9 cellular contexts compared by ENCODE assay signal in the genomic region with DNA sequence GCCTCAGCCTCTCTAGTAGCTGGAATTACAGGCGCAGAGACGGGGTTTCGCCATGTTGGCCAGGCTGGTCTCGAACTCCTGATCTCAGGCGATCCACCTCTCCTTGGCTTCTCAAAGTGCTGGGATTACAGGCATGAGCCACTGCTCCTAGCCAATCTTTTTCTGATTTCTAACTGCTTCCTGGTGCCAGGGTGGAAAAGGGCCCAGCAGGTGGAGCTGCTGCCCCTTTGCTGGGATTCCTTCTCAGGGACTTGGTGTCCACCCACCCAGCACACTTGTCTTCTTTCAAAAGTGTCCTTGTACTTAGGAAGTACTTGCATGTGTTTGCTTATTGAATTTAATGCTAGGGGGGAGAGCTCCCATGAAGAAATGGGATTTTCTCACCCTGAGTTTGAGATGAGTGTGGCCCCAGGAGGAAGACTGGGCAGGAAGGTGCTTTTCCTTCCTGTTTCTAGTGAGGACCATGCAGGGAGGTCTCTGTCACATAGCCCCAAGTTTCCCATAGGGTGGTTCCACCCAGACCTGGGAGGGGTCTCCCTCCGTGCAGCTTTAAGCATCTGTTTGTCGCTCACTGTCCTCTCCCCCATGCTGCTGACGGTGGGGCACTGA. TPM values are rescaled to one million over a fixed set of nuclear protein-coding genes. Genes with fewer than 3 reads are reported as not detected.
DNase-seq lines count a peak whose midpoint lies in the region; ATAC-seq and TF ChIP-seq lines count a peak whose summit lies in the region.
"Had no signal": no experiment of that assay in that cellular context is flagged by ENCODE, and none has a peak within 500 bp of the region (broad histone marks: within the 10 kb centered on the region; RNA-seq: fewer than 3 reads in every experiment).

No MANE protein-coding gene starts in this region.

- DNase-seq in AG08396 (ENCODE audit: low spot score) = peak; percentile 71
- no peak for DNase-seq in GM06990 (ENCODE audit: extremely low read depth, insufficient read length)
- peak; percentile 43 for DNase-seq in NCI-H2227 treated with DMSO at 0.1 percent for 48 hours (lab: John Stamatoyannopoulos, UW)
- DNase-seq in adrenal gland = peak; percentile 75 to 90 (median 85)
- peak; percentile 87 for DNase-seq in islet precursor cell

- intact Hi-C loops in adrenal gland (cut with DNase I) = loop anchor here (5.0 to 10.0 kb wide), 3 partner anchors 558 to 808 kb away; no protein-coding TSS in a partner anchor

- 59 to 64% (median 60%) methylated on average over 8 of the region's 8 CpGs for WGBS in adrenal gland, 4 donors

- TF ChIP-seq CTCF in GM06990 (IDR thresholded peaks at IDR 0.05; ENCODE audit: insufficient read depth, low read length, poor library complexity, severe bottlenecking) = peak; percentile 78
- TF ChIP-seq CTCF in adrenal gland (IDR thresholded peaks at IDR 0.05) = peak; percentile 62 to 88 (median 82)

- peaks cover 11% of the 10 kb centered on the region for H3K36me3 ChIP-seq in GM06990 (ENCODE audit: control insufficient read depth, insufficient read depth, low read length)
- H3K36me3 ChIP-seq in adrenal gland (replicated peaks in 1 of 2) = peaks cover 0 to 44% of the 10 kb centered on the region in 2 donors

- peaks cover 43% of the 10 kb centered on the region for H3K36me3 Mint-ChIP-seq in stimulated activated naive CD8-positive, alpha-beta T cell treated with anti-CD3 and anti-CD28 coated beads, Interleukin-15, Interleukin-2, amounts not matched to agents 100 ng/mL and 50 ng/mL, for 24 hours (ENCODE audit: low read depth)

- H3K9me3 Mint-ChIP-seq in stimulated activated naive CD8-positive, alpha-beta T cell treated with anti-CD3 and anti-CD28 coated beads, Interleukin-15, Interleukin-2, amounts not matched to agents 100 ng/mL and 50 ng/mL, for 24 hours = no peaks in the 10 kb centered on the region
- H3K9me3 Mint-ChIP-seq: effector memory CD8-positive, alpha-beta T cell had no signal

- ATAC-seq in GM18907 (IDR thresholded peaks at IDR 0.05; ENCODE audit: unreplicated experiment) (no peak), GM21381 (IDR thresholded peaks at IDR 0.05; ENCODE audit: unreplicated experiment) (no peak)
- ATAC-seq: effector memory CD8-positive, alpha-beta T cell had no signal

- H3K27me3 ChIP-seq in GM06990 (replicated peaks; ENCODE audit: control insufficient read depth, insufficient read depth, low read length) = no peaks in the 10 kb centered on the region
- no peaks in the 10 kb centered on the region for H3K27me3 ChIP-seq in adrenal gland

- peaks cover 32 to 36% of the 10 kb centered on the region in 2 donors for H3K4me1 ChIP-seq in adrenal gland (replicated peaks in 1 of 2)

- peak overlapping the region; percentile 8 for H3K27ac Mint-ChIP-seq in stimulated activated naive CD8-positive, alpha-beta T cell treated with anti-CD3 and anti-CD28 coated beads, Interleukin-15, Interleukin-2, amounts not matched to agents 100 ng/mL and 50 ng/mL, for 24 hours

- H3K4me3 ChIP-seq in GM06990 (replicated peaks; ENCODE audit: low read depth, low read length) = no peak overlapping the region
- no peak overlapping the region for H3K4me3 ChIP-seq in adrenal gland

- H3K4me1 Mint-ChIP-seq in stimulated activated naive CD8-positive, alpha-beta T cell treated with anti-CD3 and anti-CD28 coated beads, Interleukin-15, Interleukin-2, amounts not matched to agents 100 ng/mL and 50 ng/mL, for 24 hours (ENCODE audit: low read depth) = peaks cover 64% of the 10 kb centered on the region

- H3K4me3 Mint-ChIP-seq in stimulated activated naive CD8-positive, alpha-beta T cell treated with anti-CD3 and anti-CD28 coated beads, Interleukin-15, Interleukin-2, amounts not matched to agents 100 ng/mL and 50 ng/mL, for 24 hours = peak overlapping the region; percentile 6
- H3K4me3 Mint-ChIP-seq: effector memory CD8-positive, alpha-beta T cell had no signal

- H3K9me3 ChIP-seq in adrenal gland (replicated peaks in 1 of 3) = no peaks in the 10 kb centered on the region

- peak overlapping the region in 1 of 5 donors; percentile 29 for H3K27ac ChIP-seq in adrenal gland

- no peak for TF ChIP-seq POLR2A in adrenal gland (IDR thresholded peaks at IDR 0.05)

- no peaks in the 10 kb centered on the region for H3K27me3 Mint-ChIP-seq in stimulated activated naive CD8-positive, alpha-beta T cell treated with anti-CD3 and anti-CD28 coated beads, Interleukin-15, Interleukin-2, amounts not matched to agents 100 ng/mL and 50 ng/mL, for 24 hours
- H3K27me3 Mint-ChIP-seq: effector memory CD8-positive, alpha-beta T cell had no signal

RNA-seq across cellular contexts. Expression of a gene that starts 14.2 kb away (rescaled TPM):
- total RNA-seq in adrenal gland = 10 to 100 TPM; 25.8 to 71.9 (median 37.4) TPM
- 100 to 1,000 TPM in 1 of 3 donors, 10 to 100 TPM in 2; 16.0 to 133 (median 26.5) TPM for polyA plus RNA-seq in adrenal gland

RNA-seq across cellular contexts. Expression of a gene that starts 19.9 kb away (rescaled TPM):
- 1 to 10 TPM; 1.6 to 6.9 (median 3.0) TPM for total RNA-seq in adrenal gland
- polyA plus RNA-seq in adrenal gland = under 1 TPM; 0.05 to 0.40 (median 0.16) TPM

RNA-seq across cellular contexts. Expression of a gene that starts 21.4 kb away (rescaled TPM):
- total RNA-seq in adrenal gland = 10 to 100 TPM; 14.5 to 47.6 (median 23.2) TPM
- polyA plus RNA-seq in adrenal gland = 10 to 100 TPM in 2 of 3 donors, 1 to 10 TPM in 1; 8.6 to 39.5 (median 31.5) TPM

RNA-seq across cellular contexts. Expression of a gene that starts 36.9 kb away (rescaled TPM):
- total RNA-seq in adrenal gland = 10 to 100 TPM; 30.1 to 95.9 (median 40.8) TPM
- polyA plus RNA-seq in adrenal gland = 10 to 100 TPM; 24.3 to 78.5 (median 28.2) TPM
